Comparison of ENCODE assay signal across 15 cellular contexts in genomic region chr12:41795910-41796309, GRCh38.
A peak's percentile ranks its signal among the peaks of the same experiment; 100 is the strongest.
DNase-seq lines count a peak whose midpoint lies in the region; ATAC-seq and TF ChIP-seq lines count a peak whose summit lies in the region.
"Had no signal": no experiment of that assay in that cellular context is flagged by ENCODE, and none has a peak within 500 bp of the region (broad histone marks: within the 10 kb centered on the region; RNA-seq: fewer than 3 reads in every experiment).

No MANE protein-coding gene starts in this region.

- DNase-seq in GM12864 (ENCODE audit: low read depth) (no peak), KBM-7 (peak; percentile 6), WERI-Rb-1 (peak; percentile 18), left kidney (ENCODE audit: low read depth, low spot score) (peak; percentile 34), GM19238 (ENCODE audit: insufficient read length, low spot score) (no peak), osteocyte (ENCODE audit: extremely low spot score, unreplicated experiment) (no peak), spleen (no peak)
- DNase-seq: activated naive CD8-positive, alpha-beta T cell treated with anti-CD3 and anti-CD28 coated beads, Interleukin-2, amount 50 U/mL, for 24 hours; CD4-positive, alpha-beta memory T cell; hippocampal formation; lower lobe of right lung; NCI-H187 treated with DMSO at 0.1 percent for 48 hours had no signal

- peaks cover 0 to 19% (median 8%) of the 10 kb centered on the region in 6 donors for H3K4me1 ChIP-seq in spleen
- H3K4me1 ChIP-seq: lower lobe of right lung had no signal

- H3K27ac ChIP-seq in WERI-Rb-1 (no peak overlapping the region), spleen (peak overlapping the region in 1 of 8 donors; percentile 53)
- H3K27ac ChIP-seq: lower lobe of right lung, SK-N-MC had no signal

- peaks cover 20% of the 10 kb centered on the region for H3K9me3 Mint-ChIP-seq in osteocyte (ENCODE audit: unreplicated experiment)

- H3K27me3 ChIP-seq in WERI-Rb-1 (ENCODE audit: insufficient read depth, low read depth, severe bottlenecking): no peaks in the 10 kb centered on the region
- no peaks in the 10 kb centered on the region for H3K27me3 ChIP-seq in spleen (replicated peaks in 1 of 7)

- H3K4me3 Mint-ChIP-seq in osteocyte (ENCODE audit: unreplicated experiment): no peak overlapping the region
- H3K4me3 Mint-ChIP-seq: activated naive CD8-positive, alpha-beta T cell treated with anti-CD3 and anti-CD28 coated beads, Interleukin-2, amount 50 U/mL, for 24 hours; CD4-positive, alpha-beta memory T cell had no signal

- no peaks in the 10 kb centered on the region for H3K36me3 ChIP-seq in WERI-Rb-1
- H3K36me3 ChIP-seq in spleen: no peaks in the 10 kb centered on the region
- H3K36me3 ChIP-seq: lower lobe of right lung had no signal

- H3K27ac Mint-ChIP-seq in osteocyte (ENCODE audit: unreplicated experiment): no peak overlapping the region
- H3K27ac Mint-ChIP-seq: activated naive CD8-positive, alpha-beta T cell treated with anti-CD3 and anti-CD28 coated beads, Interleukin-2, amount 50 U/mL, for 24 hours; CD4-positive, alpha-beta memory T cell had no signal

- H3K4me3 ChIP-seq in GM12864 (ENCODE audit: low read depth, low read length): no peak overlapping the region
- H3K4me3 ChIP-seq in WERI-Rb-1 (ENCODE audit: low read depth, low read length): no peak overlapping the region
- no peak overlapping the region for H3K4me3 ChIP-seq in spleen
- H3K4me3 ChIP-seq: lower lobe of right lung, SK-N-MC, smooth muscle cell had no signal

- no peak for ATAC-seq in HG03432 (IDR thresholded peaks at IDR 0.05; ENCODE audit: unreplicated experiment)
- ATAC-seq: activated naive CD8-positive, alpha-beta T cell treated with anti-CD3 and anti-CD28 coated beads, Interleukin-2, amount 50 U/mL, for 24 hours; lower lobe of right lung had no signal

- peak; percentile 14 for TF ChIP-seq CTCF in GM12864 (IDR thresholded peaks at IDR 0.05; ENCODE audit: low read depth, low read length, missing control alignments)
- peak; percentile 61 for TF ChIP-seq CTCF in WERI-Rb-1 (IDR thresholded peaks at IDR 0.05; ENCODE audit: low read depth, low read length)
- no peak for TF ChIP-seq CTCF in osteocyte (IDR thresholded peaks at IDR 0.05)
- TF ChIP-seq CTCF in spleen (IDR thresholded peaks at IDR 0.05 in 8 of 11, conservative IDR thresholded peaks at IDR 0.05 in 3 of 11): no peak

- H3K9me3 ChIP-seq in WERI-Rb-1 (ENCODE audit: severe bottlenecking): peaks cover 4% of the 10 kb centered on the region
- H3K9me3 ChIP-seq in spleen: peaks cover 0 to 22% (median 14%) of the 10 kb centered on the region in 8 donors

- intact Hi-C loops in spleen (cut with DNase I; ENCODE audit: low total_unique reads): no loop called here

- 77 to 93% (median 92%) methylated on average over 5 of the region's 5 CpGs for WGBS in spleen, 5 donors

- no peak for TF ChIP-seq POLR2A in spleen (IDR thresholded peaks at IDR 0.05)

- in situ Hi-C loops in KBM-7 (cut with MboI; ENCODE audit: low pct_unique_long_range_greater_than_20kb, low sequenced_read_pairs): no loop called here

- no peaks in the 10 kb centered on the region for H3K36me3 Mint-ChIP-seq in osteocyte (ENCODE audit: unreplicated experiment)
- H3K36me3 Mint-ChIP-seq: CD4-positive, alpha-beta memory T cell had no signal

- peaks cover 2% of the 10 kb centered on the region for H3K27me3 Mint-ChIP-seq in osteocyte (ENCODE audit: unreplicated experiment)
- H3K27me3 Mint-ChIP-seq: CD4-positive, alpha-beta memory T cell had no signal

- H3K4me1 Mint-ChIP-seq in osteocyte (ENCODE audit: unreplicated experiment): no peaks in the 10 kb centered on the region
- H3K4me1 Mint-ChIP-seq: activated naive CD8-positive, alpha-beta T cell treated with anti-CD3 and anti-CD28 coated beads, Interleukin-2, amount 50 U/mL, for 24 hours; CD4-positive, alpha-beta memory T cell had no signal

Comparison
In these comparisons a context has a peak if more than half of its experiments do, and no peak if none do; other contexts are left out.
1. DNase-seq: peak in KBM-7 (single experiment), WERI-Rb-1 (single experiment) and left kidney (single experiment); none in GM12864 (single experiment), GM19238 (single experiment), osteocyte (single experiment) and spleen (single experiment).
2. CTCF ChIP-seq: peak in GM12864 (single experiment) and WERI-Rb-1 (single experiment); none in osteocyte (single experiment) and spleen (0 of 11).